ENCODE assay signal across 26 cellular contexts in genomic region chr13:27158335-27158734, GRCh38. TPM values are rescaled to one million over a fixed set of nuclear protein-coding genes. Genes with fewer than 3 reads are reported as not detected.
A peak's percentile ranks its signal among the peaks of the same experiment; 100 is the strongest.
DNase-seq lines count a peak whose midpoint lies in the region; ATAC-seq and TF ChIP-seq lines count a peak whose summit lies in the region.
"Had no signal": no experiment of that assay in that cellular context is flagged by ENCODE, and none has a peak within 500 bp of the region (broad histone marks: within the 10 kb centered on the region; RNA-seq: fewer than 3 reads in every experiment).

No MANE protein-coding gene starts in this region.

- peaks cover 9% of the 10 kb centered on the region for H3K9me3 Mint-ChIP-seq in activated T-cell treated with anti-CD3 and anti-CD28 coated beads, Interleukin-2, amount 50 U/mL, for 4 hours
- H3K9me3 Mint-ChIP-seq in activated T-cell treated with anti-CD3 and anti-CD28 coated beads, Interleukin-2, amount 50 U/mL, for 24 hours: peaks cover 2% of the 10 kb centered on the region
- H3K9me3 Mint-ChIP-seq in GM23338: peaks cover 11% of the 10 kb centered on the region
- no peaks in the 10 kb centered on the region for H3K9me3 Mint-ChIP-seq in stimulated activated effector memory CD8-positive, alpha-beta T cell treated with anti-CD3 and anti-CD28 coated beads, Interleukin-12 subunit alpha, Interleukin-12 subunit beta, amount 100 ng/mL, for 72 hours

- no peak for TF ChIP-seq EP300 in esophagus muscularis mucosa (IDR thresholded peaks at IDR 0.05)

- intact Hi-C loops in esophagus muscularis mucosa (cut with DNase I): no loop called here

- H3K4me1 ChIP-seq in GM23338 (ENCODE audit: insufficient read depth) (peaks cover 36% of the 10 kb centered on the region), esophagus muscularis mucosa (peaks cover 7 to 73% (median 56%) of the 10 kb centered on the region in 4 donors)

- H3K36me3 Mint-ChIP-seq in activated T-cell treated with anti-CD3 and anti-CD28 coated beads, Interleukin-2, amount 50 U/mL, for 4 hours (ENCODE audit: insufficient read depth): peaks cover 24% of the 10 kb centered on the region
- H3K36me3 Mint-ChIP-seq in activated T-cell treated with anti-CD3 and anti-CD28 coated beads, Interleukin-2, amount 50 U/mL, for 24 hours (ENCODE audit: low read depth): peaks cover 46% of the 10 kb centered on the region
- peaks cover 20% of the 10 kb centered on the region for H3K36me3 Mint-ChIP-seq in GM23338 (ENCODE audit: low read depth)
- H3K36me3 Mint-ChIP-seq in stimulated activated effector memory CD8-positive, alpha-beta T cell treated with anti-CD3 and anti-CD28 coated beads, Interleukin-12 subunit alpha, Interleukin-12 subunit beta, amount 100 ng/mL, for 72 hours: peaks cover 32% of the 10 kb centered on the region

- no peak for TF ChIP-seq POLR2A in esophagus muscularis mucosa (IDR thresholded peaks at IDR 0.05; ENCODE audit: low read depth)

- peak; percentile 37 to 52 for ATAC-seq in activated T-cell treated with anti-CD3 and anti-CD28 coated beads, Interleukin-2, amount 50 U/mL, for 4 hours
- ATAC-seq in GM23338: no peak
- peak; percentile 62 for ATAC-seq in stimulated activated effector memory CD8-positive, alpha-beta T cell treated with anti-CD3 and anti-CD28 coated beads, Interleukin-12 subunit alpha, Interleukin-12 subunit beta, amount 100 ng/mL, for 72 hours
- no peak for ATAC-seq in GM21717 (IDR thresholded peaks at IDR 0.05; ENCODE audit: unreplicated experiment)
- ATAC-seq: HCT116 had no signal

- H3K4me2 ChIP-seq in GM23338: peak overlapping the region; percentile 53; the same call in 1 of the 2 replicates
- H3K4me2 ChIP-seq: BLaER1 treated with 17β-estradiol and CSF1 and Interleukin-3, amounts not matched to agents 10 nM and 100 nM; KMS-11 had no signal

- no peaks in the 10 kb centered on the region for H3F3A ChIP-seq in GM23338 (replicated peaks; ENCODE audit: low read depth)

- TF ChIP-seq CTCF in GM23338 (conservative IDR thresholded peaks at IDR 0.05; ENCODE audit: low read depth in 2 of 2) (no peak), esophagus muscularis mucosa (IDR thresholded peaks at IDR 0.05) (no peak)

- H3K27me3 ChIP-seq in GM23338 (ENCODE audit: insufficient read depth) (no peaks in the 10 kb centered on the region), esophagus muscularis mucosa (no peaks in the 10 kb centered on the region)
- H3K27me3 ChIP-seq: BLaER1 treated with 17β-estradiol and CSF1 and Interleukin-3, amounts not matched to agents 10 nM and 100 nM had no signal

- H3K4me1 Mint-ChIP-seq in activated T-cell treated with anti-CD3 and anti-CD28 coated beads, Interleukin-2, amount 50 U/mL, for 4 hours (ENCODE audit: low read depth): peaks cover 57% of the 10 kb centered on the region
- H3K4me1 Mint-ChIP-seq in activated T-cell treated with anti-CD3 and anti-CD28 coated beads, Interleukin-2, amount 50 U/mL, for 24 hours (ENCODE audit: low read depth): peaks cover 65% of the 10 kb centered on the region
- H3K4me1 Mint-ChIP-seq in GM23338: peaks cover 38% of the 10 kb centered on the region
- peaks cover 66% of the 10 kb centered on the region for H3K4me1 Mint-ChIP-seq in stimulated activated effector memory CD8-positive, alpha-beta T cell treated with anti-CD3 and anti-CD28 coated beads, Interleukin-12 subunit alpha, Interleukin-12 subunit beta, amount 100 ng/mL, for 72 hours

- no peak overlapping the region for H3K4me3 Mint-ChIP-seq in activated T-cell treated with anti-CD3 and anti-CD28 coated beads, Interleukin-2, amount 50 U/mL, for 4 hours
- no peak overlapping the region for H3K4me3 Mint-ChIP-seq in activated T-cell treated with anti-CD3 and anti-CD28 coated beads, Interleukin-2, amount 50 U/mL, for 24 hours
- no peak overlapping the region for H3K4me3 Mint-ChIP-seq in GM23338
- no peak overlapping the region for H3K4me3 Mint-ChIP-seq in stimulated activated effector memory CD8-positive, alpha-beta T cell treated with anti-CD3 and anti-CD28 coated beads, Interleukin-12 subunit alpha, Interleukin-12 subunit beta, amount 100 ng/mL, for 72 hours

- H2AFZ ChIP-seq in GM23338: no peak overlapping the region

- H3K27ac Mint-ChIP-seq in activated T-cell treated with anti-CD3 and anti-CD28 coated beads, Interleukin-2, amount 50 U/mL, for 24 hours: no peak overlapping the region
- no peak overlapping the region for H3K27ac Mint-ChIP-seq in GM23338
- H3K27ac Mint-ChIP-seq in stimulated activated effector memory CD8-positive, alpha-beta T cell treated with anti-CD3 and anti-CD28 coated beads, Interleukin-12 subunit alpha, Interleukin-12 subunit beta, amount 100 ng/mL, for 72 hours: no peak overlapping the region
- H3K27ac Mint-ChIP-seq: IgD-negative memory B cell had no signal

- H3K9me2 ChIP-seq in GM23338 (ENCODE audit: insufficient read depth): no peaks in the 10 kb centered on the region

- H3K36me3 ChIP-seq in GM23338 (ENCODE audit: insufficient read depth): no peaks in the 10 kb centered on the region
- H3K36me3 ChIP-seq in esophagus muscularis mucosa: no peaks in the 10 kb centered on the region

- H3K4me3 ChIP-seq in GM23338 (no peak overlapping the region), esophagus muscularis mucosa (no peak overlapping the region)
- H3K4me3 ChIP-seq: BLaER1 treated with 17β-estradiol and CSF1 and Interleukin-3, amounts not matched to agents 10 nM and 100 nM; SK-N-MC had no signal

- H3K9me3 ChIP-seq in esophagus muscularis mucosa: peaks cover 0 to 5% (median 0%) of the 10 kb centered on the region in 4 donors

- H3K27ac ChIP-seq in GM23338 (ENCODE audit: low read depth) (no peak overlapping the region), esophagus muscularis mucosa (replicated peaks in 1 of 4) (peak overlapping the region in 3 of 4 donors; percentile 2 to 92 (median 32))
- H3K27ac ChIP-seq: BLaER1 treated with 17β-estradiol and CSF1 and Interleukin-3, amounts not matched to agents 10 nM and 100 nM; HL-60; KMS-11; SK-N-MC had no signal

- 94% methylated on average over 5 of the region's 5 CpGs for WGBS in esophagus muscularis mucosa

- H3K79me2 ChIP-seq in GM23338 (replicated peaks; ENCODE audit: insufficient read depth): peaks cover 100% of the 10 kb centered on the region

- peaks cover 11% of the 10 kb centered on the region for H4K20me1 ChIP-seq in GM23338 (replicated peaks; ENCODE audit: insufficient read depth)

- no peak for DNase-seq in activated T-cell treated with anti-CD3 and anti-CD28 coated beads, Interleukin-2, amount 50 U/mL, for 4 hours
- DNase-seq in activated T-cell treated with anti-CD3 and anti-CD28 coated beads, Interleukin-2, amount 50 U/mL, for 24 hours: no peak
- DNase-seq in GM23338 (ENCODE audit: low spot score): no peak
- DNase-seq in esophagus muscularis mucosa (ENCODE audit: extremely low spot score): no peak
- DNase-seq in stimulated activated effector memory CD8-positive, alpha-beta T cell treated with anti-CD3 and anti-CD28 coated beads, Interleukin-12 subunit alpha, Interleukin-12 subunit beta, amount 100 ng/mL, for 72 hours (ENCODE audit: low spot score in 2 of 2): no peak
- DNase-seq in HCEC 1CT: no peak
- DNase-seq: AML-193; CD4-positive, alpha-beta memory T cell; COR-L47; DMS53; MM.1S; NCI-H1105; NCI-H1436 treated with DMSO at 0.1 percent for 48 hours; NCI-H187 treated with DMSO at 0.1 percent for 48 hours; NCI-H2107; NCI-H446; NCI-H524 treated with DMSO at 0.1 percent for 48 hours; NCI-H774; SIG-M5 had no signal

- H3K27me3 Mint-ChIP-seq in activated T-cell treated with anti-CD3 and anti-CD28 coated beads, Interleukin-2, amount 50 U/mL, for 4 hours (ENCODE audit: low read depth): no peaks in the 10 kb centered on the region
- H3K27me3 Mint-ChIP-seq in activated T-cell treated with anti-CD3 and anti-CD28 coated beads, Interleukin-2, amount 50 U/mL, for 24 hours: no peaks in the 10 kb centered on the region
- peaks cover 7% of the 10 kb centered on the region for H3K27me3 Mint-ChIP-seq in GM23338 (ENCODE audit: insufficient read depth, low read depth, poor library complexity)
- H3K27me3 Mint-ChIP-seq: CD4-positive, alpha-beta memory T cell; IgD-negative memory B cell had no signal

TF ChIP-seq in GM23338, 12 proteins besides CTCF, POLR2A, EP300 and RAD21 (continues in another document):
- no peak for TF ChIP-seq JUNB (IDR thresholded peaks at IDR 0.05; ENCODE audit: unreplicated experiment)
- no peak for TF ChIP-seq STAT1 (IDR thresholded peaks at IDR 0.05; ENCODE audit: unreplicated experiment)

RNA-seq across cellular contexts. Expression of gene USP12, which starts 13.3 kb away (rescaled TPM):
- 10 to 100 TPM; 48.0 to 60.7 (median 51.1) TPM for total RNA-seq in activated T-cell treated with anti-CD3 and anti-CD28 coated beads, Interleukin-2, amount 50 U/mL, for 4 hours
- total RNA-seq in GM23338 (2014; rRNA removed; shearing (Covaris generic)): 32.5 and 39.3 TPM in 2 replicates
- 16.9 and 18.4 TPM in 2 replicates for polyA plus RNA-seq in GM23338 (2016; fragmentation: Nextera tagmentation; extraction: Ambion mirVana)
- total RNA-seq in esophagus muscularis mucosa: 100 to 1,000 TPM in 1 of 4 donors, 10 to 100 TPM in 3; 55.6 to 107 (median 87.3) TPM

Comparison
In these comparisons a context has a peak if more than half of its experiments do, and no peak if none do; other contexts are left out.
1. ATAC-seq: peak in activated T-cell treated with anti-CD3 and anti-CD28 coated beads, Interleukin-2, amount 50 U/mL, for 4 hours (2 of 2) and stimulated activated effector memory CD8-positive, alpha-beta T cell treated with anti-CD3 and anti-CD28 coated beads, Interleukin-12 subunit alpha, Interleukin-12 subunit beta, amount 100 ng/mL, for 72 hours (single experiment); none in GM23338 (single experiment) and GM21717 (single experiment).